10 cellular contexts compared by ENCODE assay signal in genomic region chr5:59744531-59744992, GRCh38.
DNase-seq lines count a peak whose midpoint lies in the region; ATAC-seq and TF ChIP-seq lines count a peak whose summit lies in the region.
"Had no signal": no experiment of that assay in that cellular context is flagged by ENCODE, and none has a peak within 500 bp of the region (broad histone marks: within the 10 kb centered on the region; RNA-seq: fewer than 3 reads in every experiment).

No MANE protein-coding gene starts in this region.

- no peaks in the 10 kb centered on the region for H3K9me3 ChIP-seq in stomach

- H3K4me1 ChIP-seq in stomach, result peaks cover 0 to 27% (median 16%) of the 10 kb centered on the region in 4 donors

- TF ChIP-seq POLR2A in stomach (IDR thresholded peaks at IDR 0.05), result no peak

- intact Hi-C loops in stomach (cut with DNase I; ENCODE audit: low total_unique reads), result no loop called here

- TF ChIP-seq CTCF in stomach (IDR thresholded peaks at IDR 0.05), result no peak

- no peaks in the 10 kb centered on the region for H3K36me3 ChIP-seq in stomach

- H3K27me3 ChIP-seq in stomach, result no peaks in the 10 kb centered on the region

- peak overlapping the region in 4 of 5 donors; percentile 62 to 85 (median 72) for H3K27ac ChIP-seq in stomach

- H3K4me3 ChIP-seq in stomach, result no peak overlapping the region
- H3K4me3 ChIP-seq: lung had no signal

- peak; percentile 63 for ATAC-seq in SK-N-SH treated with all-trans-retinoic acid at 6 μM for 48 hours
- no peak for ATAC-seq in GM18520 (IDR thresholded peaks at IDR 0.05; ENCODE audit: unreplicated experiment)
- ATAC-seq in GM19397 (IDR thresholded peaks at IDR 0.05; ENCODE audit: unreplicated experiment), result no peak

- DNase-seq in NCI-H146 treated with DMSO at 0.1 percent for 48 hours (lab: John Stamatoyannopoulos, UW; ENCODE audit: unreplicated experiment) (peak; percentile 96), foreskin melanocyte (peak; percentile 76), stomach (no peak), LoVo (ENCODE audit: low spot score) (no peak)
- DNase-seq: activated CD4-positive, alpha-beta T cell treated with anti-CD3 and anti-CD28 coated beads for 4 hours; stimulated activated CD4-positive, alpha-beta T cell treated with anti-CD3 and anti-CD28 coated beads, Interleukin-15, amount 100 ng/mL, for 24 hours had no signal

- no peak for TF ChIP-seq EP300 in stomach (IDR thresholded peaks at IDR 0.05)

TF ChIP-seq in SK-N-SH treated with all-trans-retinoic acid at 6 μM for 48 hours, 23 proteins besides CTCF, POLR2A, EP300 and RAD21:
- TF ChIP-seq SNAI2 (CRISPR knock-in tag; IDR thresholded peaks at IDR 0.05) (no peak), TOX (CRISPR knock-in tag; IDR thresholded peaks at IDR 0.05; ENCODE audit: borderline replicate concordance) (peak; percentile 73; the same call in 1 of the 2 replicates)

Comparison
In these comparisons a context has a peak if more than half of its experiments do, and no peak if none do; other contexts are left out.
1. DNase-seq: peak in NCI-H146 treated with DMSO at 0.1 percent for 48 hours (single experiment) and foreskin melanocyte (single experiment); none in stomach (single experiment) and LoVo (single experiment).